Comparison of ENCODE assay signal across 8 cellular contexts in genomic region chr16:18788828-18789514, GRCh38. TPM values are rescaled to one million over a fixed set of nuclear protein-coding genes. Genes with fewer than 3 reads are reported as not detected.
A peak's percentile ranks its signal among the peaks of the same experiment; 100 is the strongest.
DNase-seq lines count a peak whose midpoint lies in the region; ATAC-seq and TF ChIP-seq lines count a peak whose summit lies in the region.

No MANE protein-coding gene starts in this region.

- POLR2A ChIA-PET in PC-9 (lab: Charles Lee; ENCODE audit: unreplicated experiment), result interaction anchor here (0.7 to 1.4 kb wide), 2 partner anchors 12 to 15 kb away, joined by 8 to 20 read pairs; partner anchors contain the start of gene ARL6IP1

- peaks cover 89% of the 10 kb centered on the region for H3F3A ChIP-seq in PC-9 (ENCODE audit: insufficient read depth, low read depth)

- H3K36me3 ChIP-seq in GM06990 (ENCODE audit: control insufficient read depth, insufficient read depth, low read length), result peaks cover 20% of the 10 kb centered on the region
- peaks cover 71% of the 10 kb centered on the region for H3K36me3 ChIP-seq in PC-9 (ENCODE audit: low read depth)

- no peaks in the 10 kb centered on the region for H3K27me3 ChIP-seq in GM06990 (replicated peaks; ENCODE audit: control insufficient read depth, insufficient read depth, low read length)
- no peaks in the 10 kb centered on the region for H3K27me3 ChIP-seq in PC-9 (ENCODE audit: insufficient read depth, low read depth)

- no peaks in the 10 kb centered on the region for H3K9me3 ChIP-seq in PC-9 (ENCODE audit: insufficient read depth, low read depth)

- H3K9me3 Mint-ChIP-seq in progenitor cell of endocrine pancreas (ENCODE audit: low read depth), result no peaks in the 10 kb centered on the region

- H2AFZ ChIP-seq in PC-9, result no peak overlapping the region

- intact Hi-C loops in PC-9 (cut with micrococcal nuclease; ENCODE audit: unreplicated experiment), result no loop called here

- H3K27ac Mint-ChIP-seq in progenitor cell of endocrine pancreas, result peak overlapping the region; percentile 99

- H3K79me2 ChIP-seq in PC-9 (ENCODE audit: low read depth), result peaks cover 63% of the 10 kb centered on the region

- ATAC-seq in esophagus mucosa (peak; percentile 6), GM21576 (IDR thresholded peaks at IDR 0.05; ENCODE audit: unreplicated experiment) (no peak), HG03469 (IDR thresholded peaks at IDR 0.05; ENCODE audit: unreplicated experiment) (no peak)

- H3K4me3 ChIP-seq in GM06990 (replicated peaks; ENCODE audit: low read depth, low read length) (peak overlapping the region; percentile 70), PC-9 (peak overlapping the region; percentile 90)

- H3K36me3 Mint-ChIP-seq in progenitor cell of endocrine pancreas (ENCODE audit: insufficient read depth), result peaks cover 49% of the 10 kb centered on the region

- peaks cover 38% of the 10 kb centered on the region for H3K4me1 Mint-ChIP-seq in progenitor cell of endocrine pancreas (ENCODE audit: low read depth)

- CTCF ChIA-PET in PC-9 (lab: Charles Lee), result interaction anchor here (0.6 to 2.2 kb wide), 5 partner anchors 13 to 714 kb away, joined by 3 to 16 read pairs (median 7); partner anchors contain the start of gene ARL6IP1

- DNase-seq in GM06990 (ENCODE audit: extremely low read depth, insufficient read length) (no peak), PC-9 (no peak), progenitor cell of endocrine pancreas (ENCODE audit: low spot score, unreplicated experiment) (no peak), kidney glomerular epithelial cell (lab: John Stamatoyannopoulos, UW) (no peak), GM19240 (ENCODE audit: insufficient read length, low spot score) (no peak)

- no TSS peak for BruUV-seq in PC-9 (replicated peaks; lab: Mats Ljungman, UMichigan)

- H3K27ac ChIP-seq in PC-9, result peak overlapping the region; percentile 81

- peak overlapping the region; percentile 97 for H3K4me3 Mint-ChIP-seq in progenitor cell of endocrine pancreas (ENCODE audit: low read depth)

- H3K9me2 ChIP-seq in PC-9 (ENCODE audit: insufficient read depth), result no peaks in the 10 kb centered on the region

- H4K20me1 ChIP-seq in PC-9 (ENCODE audit: insufficient read depth), result peaks cover 56% of the 10 kb centered on the region

- H3K4me1 ChIP-seq in PC-9 (replicated peaks; ENCODE audit: insufficient read depth), result peaks cover 42% of the 10 kb centered on the region

- TF ChIP-seq CTCF in GM06990 (IDR thresholded peaks at IDR 0.05; ENCODE audit: insufficient read depth, low read length, poor library complexity, severe bottlenecking), result no peak
- TF ChIP-seq CTCF in PC-9 (conservative IDR thresholded peaks at IDR 0.05), result no peak
- TF ChIP-seq CTCF in progenitor cell of endocrine pancreas (IDR thresholded peaks at IDR 0.05; ENCODE audit: unreplicated experiment), result no peak

- H3K4me2 ChIP-seq in PC-9, result peak overlapping the region; percentile 78

- no peaks in the 10 kb centered on the region for H3K27me3 Mint-ChIP-seq in progenitor cell of endocrine pancreas

RNA-seq across cellular contexts. Expression of gene RPS15A, which starts 1.2 kb away (rescaled TPM):
- total RNA-seq in PC-9 (2021) (1,449 and 1,977 TPM in 2 replicates), esophagus mucosa (1,438 TPM), progenitor cell of endocrine pancreas (1,546 and 1,550 TPM in 2 replicates)

RNA-seq across cellular contexts. Expression of gene ARL6IP1, which starts 12.4 kb away (rescaled TPM):
- 294 and 338 TPM in 2 replicates for total RNA-seq in PC-9 (2021)
- total RNA-seq in esophagus mucosa, result 76.4 TPM
- 176 and 179 TPM in 2 replicates for total RNA-seq in progenitor cell of endocrine pancreas
